In the genomic region with DNA sequence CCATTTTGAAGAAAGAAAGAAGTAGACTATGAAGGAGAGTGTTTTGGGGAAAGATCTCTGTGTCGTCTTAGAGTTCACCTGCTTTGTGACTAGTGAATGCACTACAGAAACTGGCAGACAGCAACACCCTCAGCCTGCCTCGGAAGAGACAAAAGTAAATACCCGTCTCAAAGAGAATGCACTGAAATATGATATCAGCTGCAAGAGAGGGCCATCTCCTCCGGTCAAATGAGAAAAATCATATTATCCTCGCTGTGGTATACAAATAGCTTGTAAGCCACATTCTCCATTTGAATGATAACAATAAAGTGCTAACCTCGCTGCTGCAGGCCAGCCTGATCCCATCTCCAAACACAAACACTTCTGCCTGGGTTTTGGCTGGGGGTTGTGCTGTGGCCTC, we compare ENCODE assay signal across 19 cellular contexts. TPM values are rescaled to one million over a fixed set of nuclear protein-coding genes. Genes with fewer than 3 reads are reported as not detected.
A peak's percentile ranks its signal among the peaks of the same experiment; 100 is the strongest.
DNase-seq lines count a peak whose midpoint lies in the region.
"Had no signal": no experiment of that assay in that cellular context is flagged by ENCODE, and none has a peak within 500 bp of the region (broad histone marks: within the 10 kb centered on the region; RNA-seq: fewer than 3 reads in every experiment).

No MANE protein-coding gene starts in this region.

- H3K4me3 Mint-ChIP-seq in activated CD4-positive, alpha-beta memory T cell treated with anti-CD3 and anti-CD28 coated beads for 36 hours, result no peak overlapping the region
- H3K4me3 Mint-ChIP-seq: CD8-positive, alpha-beta memory T cell had no signal

- no peak overlapping the region for H3K27ac ChIP-seq in iPS-20b (ENCODE audit: low read length)
- H3K27ac ChIP-seq: brain microvascular endothelial cell, colonic mucosa, KMS-11, lower lobe of right lung, Peyer's patch, SK-N-MC, suprapubic skin had no signal

- no peaks in the 10 kb centered on the region for H3K36me3 ChIP-seq in iPS-20b (ENCODE audit: insufficient read depth, low read depth, low read length)
- H3K36me3 ChIP-seq: brain microvascular endothelial cell, colonic mucosa, lower lobe of right lung, Peyer's patch had no signal

- intact Hi-C loops in activated CD4-positive, alpha-beta memory T cell treated with anti-CD3 and anti-CD28 coated beads for 36 hours (cut with micrococcal nuclease), result no loop called here

- DNase-seq in DMS53 (lab: John Stamatoyannopoulos, UW), result peak; percentile 43
- DNase-seq in NCI-H128 (lab: John Stamatoyannopoulos, UW; ENCODE audit: unreplicated experiment), result peak; percentile 41
- DNase-seq in NCI-H524 treated with DMSO at 0.1 percent for 48 hours (lab: John Stamatoyannopoulos, UW), result peak; percentile 57
- DNase-seq in activated gamma-delta T cell treated with Interleukin-2 at 50 U/mL for 16 hours, result no peak
- DNase-seq in activated CD4-positive, alpha-beta memory T cell treated with anti-CD3 and anti-CD28 coated beads for 36 hours, result no peak
- no peak for DNase-seq in D341Med (ENCODE audit: low spot score)
- DNase-seq: brain microvascular endothelial cell; CD8-positive, alpha-beta memory T cell; colonic mucosa; head of caudate nucleus; lower lobe of right lung; MV-4-11; Peyer's patch; right cardiac atrium; stimulated activated CD4-positive, alpha-beta T cell treated with anti-CD3 and anti-CD28 coated beads, Interleukin-15, amount 100 ng/mL, for 24 hours had no signal

- H3K4me1 ChIP-seq in iPS-20b (ENCODE audit: insufficient read depth, low read length), result peaks cover 31% of the 10 kb centered on the region
- H3K4me1 ChIP-seq: colonic mucosa, lower lobe of right lung, Peyer's patch, suprapubic skin had no signal

- no peaks in the 10 kb centered on the region for H3K9me3 Mint-ChIP-seq in activated CD4-positive, alpha-beta memory T cell treated with anti-CD3 and anti-CD28 coated beads for 36 hours
- H3K9me3 Mint-ChIP-seq: CD8-positive, alpha-beta memory T cell had no signal

- H3K27me3 ChIP-seq in iPS-20b (ENCODE audit: insufficient read depth, low read length), result peaks cover 57% of the 10 kb centered on the region
- H3K27me3 ChIP-seq: brain microvascular endothelial cell, colonic mucosa, Peyer's patch, suprapubic skin had no signal

- H3K4me3 ChIP-seq in iPS-20b (ENCODE audit: low read length), result peak overlapping the region; percentile 56
- H3K4me3 ChIP-seq: colonic mucosa, lower lobe of right lung, Peyer's patch, SK-N-MC, suprapubic skin had no signal

- no peak overlapping the region; the same call in 1 of the 2 replicates for H3K9ac ChIP-seq in iPS-20b (ENCODE audit: low read depth, low read length)
- H3K9ac ChIP-seq: KMS-11 had no signal

- POLR2A ChIA-PET in activated CD4-positive, alpha-beta memory T cell treated with anti-CD3 and anti-CD28 coated beads for 36 hours (lab: Charles Lee), result no interaction called here

- no peaks in the 10 kb centered on the region for H3K4me1 Mint-ChIP-seq in activated CD4-positive, alpha-beta memory T cell treated with anti-CD3 and anti-CD28 coated beads for 36 hours (ENCODE audit: low read depth)
- H3K4me1 Mint-ChIP-seq: CD8-positive, alpha-beta memory T cell had no signal

- H3K27me3 Mint-ChIP-seq in activated CD4-positive, alpha-beta memory T cell treated with anti-CD3 and anti-CD28 coated beads for 36 hours, result no peaks in the 10 kb centered on the region

- no peak overlapping the region for H3K27ac Mint-ChIP-seq in activated CD4-positive, alpha-beta memory T cell treated with anti-CD3 and anti-CD28 coated beads for 36 hours
- H3K27ac Mint-ChIP-seq: CD8-positive, alpha-beta memory T cell had no signal

- CTCF ChIA-PET in activated CD4-positive, alpha-beta memory T cell treated with anti-CD3 and anti-CD28 coated beads for 36 hours (lab: Charles Lee), result no interaction called here

- no peaks in the 10 kb centered on the region for H3K9me3 ChIP-seq in iPS-20b (ENCODE audit: insufficient read depth, low read depth, low read length)
- H3K9me3 ChIP-seq: colonic mucosa, lower lobe of right lung, Peyer's patch, suprapubic skin had no signal

- peaks cover 2% of the 10 kb centered on the region for H3K36me3 Mint-ChIP-seq in activated CD4-positive, alpha-beta memory T cell treated with anti-CD3 and anti-CD28 coated beads for 36 hours
- H3K36me3 Mint-ChIP-seq: CD8-positive, alpha-beta memory T cell had no signal

RNA-seq across cellular contexts. Expression of gene ALPK1, which starts 46.2 kb away (rescaled TPM):
- total RNA-seq in activated CD4-positive, alpha-beta memory T cell treated with anti-CD3 and anti-CD28 coated beads for 36 hours, result 10 to 100 TPM; 21.5 to 22.9 TPM

RNA-seq across cellular contexts. Expression of gene TIFA, which starts 57.6 kb away (rescaled TPM):
- 10 to 100 TPM; 55.8 to 56.6 TPM for total RNA-seq in activated CD4-positive, alpha-beta memory T cell treated with anti-CD3 and anti-CD28 coated beads for 36 hours

Comparison
In these comparisons a context has a peak if more than half of its experiments do, and no peak if none do; other contexts are left out.
1. DNase-seq: peak in DMS53 (single experiment), NCI-H128 (single experiment) and NCI-H524 treated with DMSO at 0.1 percent for 48 hours (single experiment); none in activated gamma-delta T cell treated with Interleukin-2 at 50 U/mL for 16 hours (single experiment), activated CD4-positive, alpha-beta memory T cell treated with anti-CD3 and anti-CD28 coated beads for 36 hours (single experiment) and D341Med (single experiment).